ENCODE assay signal across 16 cellular contexts in genomic region chr3:53841296-53841695, GRCh38. TPM values are rescaled to one million over a fixed set of nuclear protein-coding genes. Genes with fewer than 3 reads are reported as not detected.
A peak's percentile ranks its signal among the peaks of the same experiment; 100 is the strongest.
DNase-seq lines count a peak whose midpoint lies in the region; ATAC-seq and TF ChIP-seq lines count a peak whose summit lies in the region.
"Had no signal": no experiment of that assay in that cellular context is flagged by ENCODE, and none has a peak within 500 bp of the region (broad histone marks: within the 10 kb centered on the region; RNA-seq: fewer than 3 reads in every experiment).

No MANE protein-coding gene starts in this region.

- H3K27me3 ChIP-seq in colonic mucosa = no peaks in the 10 kb centered on the region
- H3K27me3 ChIP-seq: right atrium auricular region had no signal

- no peaks in the 10 kb centered on the region for H3K9me3 ChIP-seq in colonic mucosa
- H3K9me3 ChIP-seq: right atrium auricular region had no signal

- H3K36me3 Mint-ChIP-seq in nephron progenitor cell (ENCODE audit: low read depth) = no peaks in the 10 kb centered on the region
- H3K36me3 Mint-ChIP-seq: activated naive CD4-positive, alpha-beta T cell treated with anti-CD3 and anti-CD28 coated beads, Interleukin-2, amount 10 ng/mL, durations not matched to agents 7 days and 5 days had no signal

- H3K4me3 Mint-ChIP-seq in nephron progenitor cell = no peak overlapping the region
- H3K4me3 Mint-ChIP-seq: activated B cell treated with CpG ODN at 0.5 μM for 24 hours; activated naive CD4-positive, alpha-beta T cell treated with anti-CD3 and anti-CD28 coated beads, Interleukin-2, amount 10 ng/mL, durations not matched to agents 7 days and 5 days; neural crest cell had no signal

- no peaks in the 10 kb centered on the region for H3K36me3 ChIP-seq in colonic mucosa
- H3K36me3 ChIP-seq: right atrium auricular region had no signal

- TF ChIP-seq CTCF in colonic mucosa (IDR thresholded peaks at IDR 0.05) = peak; percentile 19
- peak; percentile 21 for TF ChIP-seq CTCF in retinal pigment epithelial cell (conservative IDR thresholded peaks at IDR 0.05; ENCODE audit: low read depth, low read length)
- no peak for TF ChIP-seq CTCF in nephron progenitor cell (IDR thresholded peaks at IDR 0.05)

- intact Hi-C loops in colonic mucosa (cut with DNase I) = no loop called here

- ATAC-seq in GM19395 (IDR thresholded peaks at IDR 0.05; ENCODE audit: unreplicated experiment) = no peak

- H3K4me3 ChIP-seq in colonic mucosa (no peak overlapping the region), retinal pigment epithelial cell (ENCODE audit: low read length) (no peak overlapping the region)
- H3K4me3 ChIP-seq: lung, right atrium auricular region had no signal

- H3K27me3 Mint-ChIP-seq in nephron progenitor cell (ENCODE audit: low read depth, poor library complexity) = peaks cover 21% of the 10 kb centered on the region

- H3K27ac ChIP-seq in colonic mucosa = peak overlapping the region; percentile 53
- H3K27ac ChIP-seq: right atrium auricular region had no signal

- peaks cover 24% of the 10 kb centered on the region for H3K4me1 Mint-ChIP-seq in nephron progenitor cell
- H3K4me1 Mint-ChIP-seq: activated naive CD4-positive, alpha-beta T cell treated with anti-CD3 and anti-CD28 coated beads, Interleukin-2, amount 10 ng/mL, durations not matched to agents 7 days and 5 days had no signal

- peak overlapping the region in 1 of 2 donors; percentile 66 for H3K9ac ChIP-seq in colonic mucosa (ENCODE audit: low read depth in 2 of 2, low read length in 2 of 2)

- DNase-seq in DMS53 (lab: John Stamatoyannopoulos, UW) (peak; percentile 38), DMS53 treated with DMSO at 0.1 percent for 48 hours (lab: John Stamatoyannopoulos, UW; ENCODE audit: unreplicated experiment) (no peak), colonic mucosa (peak; percentile 77), retinal pigment epithelial cell (ENCODE audit: low read depth) (no peak), nephron progenitor cell (no peak)
- DNase-seq: 8988T; activated B cell treated with CpG ODN at 0.5 μM for 24 hours; activated CD8-positive, alpha-beta memory T cell treated with anti-CD3 and anti-CD28 coated beads, Interleukin-2, amount 50 U/mL, for 4 hours; activated naive CD4-positive, alpha-beta T cell treated with anti-CD3 and anti-CD28 coated beads, Interleukin-2, amount 10 ng/mL, durations not matched to agents 7 days and 5 days; effector CD4-positive, alpha-beta T cell; stimulated activated CD4-positive, alpha-beta T cell treated with anti-CD3 and anti-CD28 coated beads, Interleukin-2, amount 100 ng/mL, for 48 hours had no signal

- H3K4me1 ChIP-seq in colonic mucosa = peaks cover 8% of the 10 kb centered on the region

- no peaks in the 10 kb centered on the region for H3K9me3 Mint-ChIP-seq in nephron progenitor cell
- H3K9me3 Mint-ChIP-seq: activated B cell treated with CpG ODN at 0.5 μM for 24 hours; activated naive CD4-positive, alpha-beta T cell treated with anti-CD3 and anti-CD28 coated beads, Interleukin-2, amount 10 ng/mL, durations not matched to agents 7 days and 5 days; neural crest cell had no signal

- no peak overlapping the region for H3K27ac Mint-ChIP-seq in nephron progenitor cell
- H3K27ac Mint-ChIP-seq: activated B cell treated with CpG ODN at 0.5 μM for 24 hours; activated naive CD4-positive, alpha-beta T cell treated with anti-CD3 and anti-CD28 coated beads, Interleukin-2, amount 10 ng/mL, durations not matched to agents 7 days and 5 days; CD14-positive monocyte had no signal

RNA-seq across cellular contexts. Expression of gene CHDH, which starts 4.9 kb away (rescaled TPM):
- total RNA-seq in colonic mucosa = 10 to 100 TPM; 41.5 to 48.6 TPM

RNA-seq across cellular contexts. Expression of gene IL17RB, which starts 5.1 kb away (rescaled TPM):
- total RNA-seq in colonic mucosa = 10 to 100 TPM; 18.6 to 25.7 TPM

RNA-seq across cellular contexts. Expression of gene ACTR8, which starts 40.7 kb away (rescaled TPM):
- 10 to 100 TPM; 31.4 to 35.0 TPM for total RNA-seq in colonic mucosa

RNA-seq across cellular contexts. Expression of gene SELENOK, which starts 50.4 kb away (rescaled TPM):
- total RNA-seq in colonic mucosa = 10 to 100 TPM; 46.0 to 52.9 TPM

Comparison
In these comparisons a context has a peak if more than half of its experiments do, and no peak if none do; other contexts are left out.
1. DNase-seq: peak in DMS53 (single experiment) and colonic mucosa (single experiment); none in DMS53 treated with DMSO at 0.1 percent for 48 hours (single experiment), retinal pigment epithelial cell (single experiment) and nephron progenitor cell (single experiment).